Comparison of ENCODE assay signal across 12 cellular contexts in genomic region chr7:19106308-19107141, GRCh38. TPM values are rescaled to one million over a fixed set of nuclear protein-coding genes. Genes with fewer than 3 reads are reported as not detected.
A peak's percentile ranks its signal among the peaks of the same experiment; 100 is the strongest.
DNase-seq lines count a peak whose midpoint lies in the region; ATAC-seq and TF ChIP-seq lines count a peak whose summit lies in the region.
"Had no signal": no experiment of that assay in that cellular context is flagged by ENCODE, and none has a peak within 500 bp of the region (broad histone marks: within the 10 kb centered on the region; RNA-seq: fewer than 3 reads in every experiment).

No MANE protein-coding gene starts in this region.

- H4K91ac ChIP-seq in trophoblast cell (ENCODE audit: low read depth, low read length): no peak overlapping the region

- H3K79me2 ChIP-seq in trophoblast cell (ENCODE audit: control insufficient read depth, insufficient read depth, low read length, poor library complexity): peaks cover 2% of the 10 kb centered on the region

- peak overlapping the region; percentile 47 for H3K14ac ChIP-seq in trophoblast cell (ENCODE audit: low read length)

- no peak overlapping the region for H2BK5ac ChIP-seq in trophoblast cell (ENCODE audit: low read depth, low read length, poor library complexity)

- peak overlapping the region; percentile 62 for H3K18ac ChIP-seq in trophoblast cell (ENCODE audit: low read length)

- TF ChIP-seq CTCF in gastroesophageal sphincter (IDR thresholded peaks at IDR 0.05): no peak

- H3K4me1 ChIP-seq in ES-I3 (ENCODE audit: insufficient read depth, low read length) (peaks cover 18% of the 10 kb centered on the region), gastroesophageal sphincter (peaks cover 0 to 26% (median 9%) of the 10 kb centered on the region in 3 donors), trophoblast cell (ENCODE audit: control insufficient read depth in 1 of 2, insufficient read depth in 2 of 2, low read length in 2 of 2) (peaks cover 7 to 19% of the 10 kb centered on the region in 2 experiments)

- ATAC-seq in gastroesophageal sphincter: peak; percentile 23
- no peak for ATAC-seq in GM18517 (IDR thresholded peaks at IDR 0.05; ENCODE audit: unreplicated experiment)
- no peak for ATAC-seq in HG03457 (IDR thresholded peaks at IDR 0.05; ENCODE audit: unreplicated experiment)

- no peak overlapping the region for H2BK120ac ChIP-seq in trophoblast cell (ENCODE audit: insufficient read depth, low read length, poor library complexity)

- peak overlapping the region; percentile 81 for H2AFZ ChIP-seq in trophoblast cell (ENCODE audit: insufficient read depth, low read length, poor library complexity)

- no peak overlapping the region for H3K23ac ChIP-seq in trophoblast cell (ENCODE audit: low read length)

- H3K4me3 ChIP-seq in gastroesophageal sphincter (peak overlapping the region; percentile 40 to 55), trophoblast cell (ENCODE audit: low read depth, low read length) (peak overlapping the region; percentile 10)

- peak overlapping the region; percentile 59 for H4K8ac ChIP-seq in trophoblast cell (ENCODE audit: low read depth, low read length)

- no peak overlapping the region for H3K4ac ChIP-seq in trophoblast cell (ENCODE audit: low read depth, low read length)

- H3K27ac ChIP-seq in gastroesophageal sphincter (peak overlapping the region in 3 of 4 donors; percentile 74 to 86 (median 80)), trophoblast cell (ENCODE audit: low read depth, low read length) (peak overlapping the region; percentile 23)

- no peaks in the 10 kb centered on the region for H3K79me1 ChIP-seq in trophoblast cell (ENCODE audit: low read length)

- 0 to 7% methylated on average over 7 to 23 of the region's 45 CpGs for WGBS in gastroesophageal sphincter (ENCODE audit: low coverage in 1 of 2), 2 donors
- WGBS in trophoblast cell (ENCODE audit: extremely low coverage, insufficient coverage, insufficient read length): no CpG with 5 or more reads among the region's 45 CpGs

- peak overlapping the region; percentile 63; the same call in 1 of the 2 replicates for H3K9ac ChIP-seq in ES-I3 (ENCODE audit: low read depth, low read length)
- peak overlapping the region; percentile 13 for H3K9ac ChIP-seq in trophoblast cell (ENCODE audit: low read length)

- no peak overlapping the region for H2AK5ac ChIP-seq in trophoblast cell (ENCODE audit: low read length)

- H3K36me3 ChIP-seq in ES-I3 (ENCODE audit: insufficient read depth, low read length) (no peaks in the 10 kb centered on the region), gastroesophageal sphincter (no peaks in the 10 kb centered on the region), trophoblast cell (ENCODE audit: control insufficient read depth in 1 of 2, insufficient read depth in 2 of 2, low read length in 2 of 2) (no peaks in the 10 kb centered on the region)

- TF ChIP-seq EP300 in gastroesophageal sphincter (IDR thresholded peaks at IDR 0.05): no peak

- H3K27me3 ChIP-seq in gastroesophageal sphincter (peaks cover 88% of the 10 kb centered on the region), trophoblast cell (ENCODE audit: insufficient read depth, low read length) (peaks cover 48% of the 10 kb centered on the region)

- H3K9me3 ChIP-seq in ES-I3 (ENCODE audit: control insufficient read depth, insufficient read depth, low read length) (no peaks in the 10 kb centered on the region), gastroesophageal sphincter (no peaks in the 10 kb centered on the region), trophoblast cell (ENCODE audit: insufficient read depth, low read depth, low read length) (peaks cover 3% of the 10 kb centered on the region)

- H2BK12ac ChIP-seq in trophoblast cell (ENCODE audit: low read length): peak overlapping the region; percentile 22

- H3K4me2 ChIP-seq in trophoblast cell (ENCODE audit: low read length): peak overlapping the region; percentile 50

- DNase-seq in RPMI7951 (ENCODE audit: low read depth): peak; percentile 40
- DNase-seq in trophoblast cell: no peak
- DNase-seq in glomerular visceral epithelial cell (ENCODE audit: extremely low spot score): no peak
- DNase-seq in activated effector memory CD4-positive, alpha-beta T cell treated with Interleukin-2 at 50 U/mL for 16 hours: no peak
- DNase-seq: activated CD4-positive, alpha-beta memory T cell treated with anti-CD3 and anti-CD28 coated beads, Interleukin-2, amount 10 ng/mL, durations not matched to agents 7 days and 5 days; NK-92 treated with Interleukin-12 subunit alpha and Interleukin-12 subunit beta, amount 100 ng/mL, for 24 hours; stimulated activated CD8-positive, alpha-beta memory T cell treated with anti-CD3 and anti-CD28 coated beads, Interleukin-4, amount 100 ng/mL, for 48 hours had no signal

- H4K12ac ChIP-seq in trophoblast cell (ENCODE audit: low read depth, low read length): no peak overlapping the region

- TF ChIP-seq POLR2A in gastroesophageal sphincter (IDR thresholded peaks at IDR 0.05): no peak

RNA-seq across cellular contexts. Expression of gene TWIST1, which starts 10.9 kb away (rescaled TPM):
- 32.0 and 36.8 TPM in 2 replicates for total RNA-seq in RPMI7951 (2014; rRNA removed; shearing (Covaris generic))
- total RNA-seq in gastroesophageal sphincter: 10 to 100 TPM in 3 of 4 donors, 1 to 10 TPM in 1; 5.6 to 35.9 (median 21.5) TPM
- 4.8 and 5.1 TPM in 2 replicates for polyA plus RNA-seq in trophoblast cell (2013)

RNA-seq across cellular contexts. Expression of gene FERD3L, which starts 38.7 kb away (rescaled TPM):
- not detected in 2 replicates for total RNA-seq in RPMI7951 (2014; rRNA removed; shearing (Covaris generic))
- not detected for total RNA-seq in gastroesophageal sphincter
- polyA plus RNA-seq in trophoblast cell (2013): not detected in 2 replicates
- total RNA-seq: activated CD4-positive, alpha-beta memory T cell treated with anti-CD3 and anti-CD28 coated beads, Interleukin-2, amount 10 ng/mL, durations not matched to agents 7 days and 5 days; myocyte had no signal
